ENCODE assay signal across 24 cellular contexts in genomic region chr5:147174671-147175070, GRCh38.
"Had no signal": no experiment of that assay in that cellular context is flagged by ENCODE, and none has a peak within 500 bp of the region (broad histone marks: within the 10 kb centered on the region; RNA-seq: fewer than 3 reads in every experiment).

No MANE protein-coding gene starts in this region.

- H3K4me1 ChIP-seq: left lung, psoas muscle, sigmoid colon, suprapubic skin, tibial artery, upper lobe of right lung had no signal

- H3K4me3 ChIP-seq: left lung, lung, pancreas, psoas muscle, sigmoid colon, spleen, suprapubic skin, thoracic aorta, tibial artery, upper lobe of right lung had no signal

- H3K27me3 ChIP-seq: left lung, pancreas, sigmoid colon, spleen, suprapubic skin, tibial artery had no signal

- DNase-seq: head of caudate nucleus; hippocampal formation; kidney glomerular epithelial cell; left cardiac atrium; left lung; mesendoderm; naive B cell; nucleus accumbens; pancreas; posterior cingulate gyrus; psoas muscle; right cardiac atrium; sigmoid colon; spleen; stimulated activated CD4-positive, alpha-beta T cell treated with anti-CD3 and anti-CD28 coated beads, Interleukin-4, amount 100 ng/mL, for 24 hours; stimulated activated naive CD4-positive, alpha-beta T cell; tibial artery; trophoblast cell; upper lobe of right lung had no signal

- ATAC-seq: left cardiac atrium; left lung; natural killer cell treated with Interleukin-12 subunit alpha and Interleukin-12 subunit beta and Interleukin-15 and Interleukin-18, amount 100 ng/mL, for 72 hours; pancreas; psoas muscle; right cardiac atrium; stimulated activated effector memory CD8-positive, alpha-beta T cell treated with anti-CD3 and anti-CD28 coated beads, Interleukin-12 subunit alpha, Interleukin-12 subunit beta, amount 100 ng/mL, for 72 hours; upper lobe of right lung had no signal

- H3K36me3 ChIP-seq: left lung, pancreas, sigmoid colon, spleen, suprapubic skin, thoracic aorta, tibial artery, upper lobe of right lung had no signal

- H3K9me3 ChIP-seq: left lung, pancreas, psoas muscle, sigmoid colon, spleen, suprapubic skin, thoracic aorta, tibial artery, upper lobe of right lung had no signal

- H3K27ac ChIP-seq: left lung, pancreas, psoas muscle, sigmoid colon, spleen, suprapubic skin, thoracic aorta, tibial artery, upper lobe of right lung had no signal
